In the genomic region with DNA sequence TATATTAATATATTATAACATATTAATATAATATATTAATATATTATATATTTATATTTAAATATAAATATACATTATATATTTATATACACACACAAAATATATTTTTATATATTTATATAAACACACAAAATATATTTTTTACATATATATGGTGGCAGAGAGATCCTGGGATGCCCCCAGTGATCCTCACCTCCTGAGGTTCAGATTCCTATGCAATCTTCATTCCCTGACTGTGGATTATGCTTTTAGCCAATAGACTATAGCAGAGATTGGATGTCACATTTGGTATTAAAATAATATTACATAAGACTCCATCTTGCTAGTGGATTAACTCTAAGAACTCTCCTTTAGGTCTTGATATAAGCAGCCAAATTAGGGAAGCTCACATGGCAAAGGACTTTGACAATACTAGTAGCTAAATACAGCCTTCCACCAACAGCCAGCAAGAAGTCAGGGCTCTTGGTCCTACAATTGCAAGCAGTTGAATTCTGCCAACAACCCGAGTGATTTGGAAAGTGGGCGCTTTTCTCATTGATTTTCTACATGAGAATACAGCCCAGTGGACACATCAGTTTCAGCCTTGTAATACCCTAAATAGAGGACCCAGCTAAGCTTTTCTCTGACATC, we compare ENCODE assay signal across 1 cellular context.
TF ChIP-seq lines count a peak whose summit lies in the region.

No MANE protein-coding gene starts in this region.

TF ChIP-seq in H1, 55 proteins besides CTCF, POLR2A, EP300 and RAD21 (continued from another document):
- TF ChIP-seq, protein P1, sequence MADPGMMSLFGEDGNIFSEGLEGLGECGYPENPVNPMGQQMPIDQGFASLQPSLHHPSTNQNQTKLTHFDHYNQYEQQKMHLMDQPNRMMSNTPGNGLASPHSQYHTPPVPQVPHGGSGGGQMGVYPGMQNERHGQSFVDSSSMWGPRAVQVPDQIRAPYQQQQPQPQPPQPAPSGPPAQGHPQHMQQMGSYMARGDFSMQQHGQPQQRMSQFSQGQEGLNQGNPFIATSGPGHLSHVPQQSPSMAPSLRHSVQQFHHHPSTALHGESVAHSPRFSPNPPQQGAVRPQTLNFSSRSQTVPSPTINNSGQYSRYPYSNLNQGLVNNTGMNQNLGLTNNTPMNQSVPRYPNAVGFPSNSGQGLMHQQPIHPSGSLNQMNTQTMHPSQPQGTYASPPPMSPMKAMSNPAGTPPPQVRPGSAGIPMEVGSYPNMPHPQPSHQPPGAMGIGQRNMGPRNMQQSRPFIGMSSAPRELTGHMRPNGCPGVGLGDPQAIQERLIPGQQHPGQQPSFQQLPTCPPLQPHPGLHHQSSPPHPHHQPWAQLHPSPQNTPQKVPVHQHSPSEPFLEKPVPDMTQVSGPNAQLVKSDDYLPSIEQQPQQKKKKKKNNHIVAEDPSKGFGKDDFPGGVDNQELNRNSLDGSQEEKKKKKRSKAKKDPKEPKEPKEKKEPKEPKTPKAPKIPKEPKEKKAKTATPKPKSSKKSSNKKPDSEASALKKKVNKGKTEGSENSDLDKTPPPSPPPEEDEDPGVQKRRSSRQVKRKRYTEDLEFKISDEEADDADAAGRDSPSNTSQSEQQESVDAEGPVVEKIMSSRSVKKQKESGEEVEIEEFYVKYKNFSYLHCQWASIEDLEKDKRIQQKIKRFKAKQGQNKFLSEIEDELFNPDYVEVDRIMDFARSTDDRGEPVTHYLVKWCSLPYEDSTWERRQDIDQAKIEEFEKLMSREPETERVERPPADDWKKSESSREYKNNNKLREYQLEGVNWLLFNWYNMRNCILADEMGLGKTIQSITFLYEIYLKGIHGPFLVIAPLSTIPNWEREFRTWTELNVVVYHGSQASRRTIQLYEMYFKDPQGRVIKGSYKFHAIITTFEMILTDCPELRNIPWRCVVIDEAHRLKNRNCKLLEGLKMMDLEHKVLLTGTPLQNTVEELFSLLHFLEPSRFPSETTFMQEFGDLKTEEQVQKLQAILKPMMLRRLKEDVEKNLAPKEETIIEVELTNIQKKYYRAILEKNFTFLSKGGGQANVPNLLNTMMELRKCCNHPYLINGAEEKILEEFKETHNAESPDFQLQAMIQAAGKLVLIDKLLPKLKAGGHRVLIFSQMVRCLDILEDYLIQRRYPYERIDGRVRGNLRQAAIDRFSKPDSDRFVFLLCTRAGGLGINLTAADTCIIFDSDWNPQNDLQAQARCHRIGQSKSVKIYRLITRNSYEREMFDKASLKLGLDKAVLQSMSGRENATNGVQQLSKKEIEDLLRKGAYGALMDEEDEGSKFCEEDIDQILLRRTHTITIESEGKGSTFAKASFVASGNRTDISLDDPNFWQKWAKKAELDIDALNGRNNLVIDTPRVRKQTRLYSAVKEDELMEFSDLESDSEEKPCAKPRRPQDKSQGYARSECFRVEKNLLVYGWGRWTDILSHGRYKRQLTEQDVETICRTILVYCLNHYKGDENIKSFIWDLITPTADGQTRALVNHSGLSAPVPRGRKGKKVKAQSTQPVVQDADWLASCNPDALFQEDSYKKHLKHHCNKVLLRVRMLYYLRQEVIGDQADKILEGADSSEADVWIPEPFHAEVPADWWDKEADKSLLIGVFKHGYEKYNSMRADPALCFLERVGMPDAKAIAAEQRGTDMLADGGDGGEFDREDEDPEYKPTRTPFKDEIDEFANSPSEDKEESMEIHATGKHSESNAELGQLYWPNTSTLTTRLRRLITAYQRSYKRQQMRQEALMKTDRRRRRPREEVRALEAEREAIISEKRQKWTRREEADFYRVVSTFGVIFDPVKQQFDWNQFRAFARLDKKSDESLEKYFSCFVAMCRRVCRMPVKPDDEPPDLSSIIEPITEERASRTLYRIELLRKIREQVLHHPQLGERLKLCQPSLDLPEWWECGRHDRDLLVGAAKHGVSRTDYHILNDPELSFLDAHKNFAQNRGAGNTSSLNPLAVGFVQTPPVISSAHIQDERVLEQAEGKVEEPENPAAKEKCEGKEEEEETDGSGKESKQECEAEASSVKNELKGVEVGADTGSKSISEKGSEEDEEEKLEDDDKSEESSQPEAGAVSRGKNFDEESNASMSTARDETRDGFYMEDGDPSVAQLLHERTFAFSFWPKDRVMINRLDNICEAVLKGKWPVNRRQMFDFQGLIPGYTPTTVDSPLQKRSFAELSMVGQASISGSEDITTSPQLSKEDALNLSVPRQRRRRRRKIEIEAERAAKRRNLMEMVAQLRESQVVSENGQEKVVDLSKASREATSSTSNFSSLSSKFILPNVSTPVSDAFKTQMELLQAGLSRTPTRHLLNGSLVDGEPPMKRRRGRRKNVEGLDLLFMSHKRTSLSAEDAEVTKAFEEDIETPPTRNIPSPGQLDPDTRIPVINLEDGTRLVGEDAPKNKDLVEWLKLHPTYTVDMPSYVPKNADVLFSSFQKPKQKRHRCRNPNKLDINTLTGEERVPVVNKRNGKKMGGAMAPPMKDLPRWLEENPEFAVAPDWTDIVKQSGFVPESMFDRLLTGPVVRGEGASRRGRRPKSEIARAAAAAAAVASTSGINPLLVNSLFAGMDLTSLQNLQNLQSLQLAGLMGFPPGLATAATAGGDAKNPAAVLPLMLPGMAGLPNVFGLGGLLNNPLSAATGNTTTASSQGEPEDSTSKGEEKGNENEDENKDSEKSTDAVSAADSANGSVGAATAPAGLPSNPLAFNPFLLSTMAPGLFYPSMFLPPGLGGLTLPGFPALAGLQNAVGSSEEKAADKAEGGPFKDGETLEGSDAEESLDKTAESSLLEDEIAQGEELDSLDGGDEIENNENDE (IDR thresholded peaks at IDR 0.05; ENCODE audit: insufficient replicate concordance, low read length) = no peak
- TF ChIP-seq, protein P2, sequence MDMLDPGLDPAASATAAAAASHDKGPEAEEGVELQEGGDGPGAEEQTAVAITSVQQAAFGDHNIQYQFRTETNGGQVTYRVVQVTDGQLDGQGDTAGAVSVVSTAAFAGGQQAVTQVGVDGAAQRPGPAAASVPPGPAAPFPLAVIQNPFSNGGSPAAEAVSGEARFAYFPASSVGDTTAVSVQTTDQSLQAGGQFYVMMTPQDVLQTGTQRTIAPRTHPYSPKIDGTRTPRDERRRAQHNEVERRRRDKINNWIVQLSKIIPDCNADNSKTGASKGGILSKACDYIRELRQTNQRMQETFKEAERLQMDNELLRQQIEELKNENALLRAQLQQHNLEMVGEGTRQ (IDR thresholded peaks at IDR 0.05; ENCODE audit: low read length) = no peak
- TF ChIP-seq MAFK (IDR thresholded peaks at IDR 0.05; ENCODE audit: low read depth, low read length) = no peak
- no peak for TF ChIP-seq BRCA1 (IDR thresholded peaks at IDR 0.05; ENCODE audit: low read depth, low read length)
- no peak for TF ChIP-seq PHF8 (conservative IDR thresholded peaks at IDR 0.05; ENCODE audit: low read depth, low read length)
- TF ChIP-seq POU5F1 (IDR thresholded peaks at IDR 0.05; ENCODE audit: low read depth, low read length) = no peak
- no peak for TF ChIP-seq KDM1A (IDR thresholded peaks at IDR 0.05; ENCODE audit: borderline replicate concordance, low read length)
- no peak for TF ChIP-seq RNF2 (IDR thresholded peaks at IDR 0.05; ENCODE audit: borderline replicate concordance, low read depth, low read length, missing control alignments, poor library complexity, severe bottlenecking)
- no peak for TF ChIP-seq HDAC6 (IDR thresholded peaks at IDR 0.05; ENCODE audit: low read depth, low read length)
- no peak for TF ChIP-seq BCL11A (IDR thresholded peaks at IDR 0.05; ENCODE audit: low read depth in 2 of 2, low read length in 2 of 2)
- TF ChIP-seq, protein P3, sequence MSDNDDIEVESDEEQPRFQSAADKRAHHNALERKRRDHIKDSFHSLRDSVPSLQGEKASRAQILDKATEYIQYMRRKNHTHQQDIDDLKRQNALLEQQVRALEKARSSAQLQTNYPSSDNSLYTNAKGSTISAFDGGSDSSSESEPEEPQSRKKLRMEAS (IDR thresholded peaks at IDR 0.05) = no peak
